Comparison of ENCODE assay signal across 21 cellular contexts in the genomic region with DNA sequence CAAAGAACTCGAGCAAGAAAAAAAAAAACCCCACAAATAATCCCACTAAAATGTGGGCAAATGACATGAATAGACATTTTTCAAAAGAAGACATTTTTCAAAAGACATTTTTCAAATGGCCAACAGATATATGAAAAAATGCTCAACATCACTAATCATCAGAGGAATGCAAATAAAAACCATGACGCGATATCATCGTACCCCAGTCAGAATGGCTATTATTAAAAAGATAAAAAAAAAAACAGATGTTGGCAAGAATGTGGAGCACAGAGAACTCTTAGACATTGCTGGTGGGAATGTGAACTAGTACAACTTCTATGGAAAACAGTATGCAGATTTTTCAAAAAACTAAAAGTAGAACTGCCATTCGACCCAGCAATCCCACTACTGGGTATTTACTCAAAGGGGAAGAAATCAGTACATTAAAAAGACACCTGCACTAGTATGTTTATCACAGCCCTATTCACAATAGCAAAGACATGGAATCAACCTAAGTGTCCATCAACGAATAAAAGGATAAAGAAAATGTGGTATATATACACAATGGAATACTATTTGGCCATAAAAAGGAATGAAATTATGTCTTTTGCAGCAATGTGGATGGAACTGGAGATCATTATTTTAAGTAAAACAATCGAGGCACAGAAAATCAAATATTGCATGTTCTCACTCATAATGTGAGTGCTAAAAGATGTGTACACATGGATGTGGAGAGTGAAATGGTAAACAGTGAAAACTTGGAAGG. TPM values are rescaled to one million over a fixed set of nuclear protein-coding genes. Genes with fewer than 3 reads are reported as not detected.
"Had no signal": no experiment of that assay in that cellular context is flagged by ENCODE, and none has a peak within 500 bp of the region (broad histone marks: within the 10 kb centered on the region; RNA-seq: fewer than 3 reads in every experiment).

No MANE protein-coding gene starts in this region.

- H3K4me3 Mint-ChIP-seq: activated naive CD8-positive, alpha-beta T cell; activated T-cell treated with anti-CD3 and anti-CD28 coated beads, Interleukin-2, amount 50 U/mL, for 72 hours; nephron progenitor cell; stimulated activated naive CD8-positive, alpha-beta T cell treated with anti-CD3 and anti-CD28 coated beads, Interleukin-15, amount 100 ng/mL, for 72 hours had no signal

- H3K9me3 ChIP-seq: body of pancreas, gastrocnemius medialis, suprapubic skin, transverse colon, uterus had no signal

- H3K4me3 ChIP-seq: body of pancreas, gastrocnemius medialis, suprapubic skin, transverse colon, uterus had no signal

- H3K27me3 Mint-ChIP-seq: stimulated activated naive CD8-positive, alpha-beta T cell treated with anti-CD3 and anti-CD28 coated beads, Interleukin-15, amount 100 ng/mL, for 72 hours had no signal

- H3K36me3 ChIP-seq: suprapubic skin, transverse colon, uterus had no signal

- H3K36me3 Mint-ChIP-seq: activated naive CD8-positive, alpha-beta T cell had no signal

- H3K27me3 ChIP-seq: body of pancreas, gastrocnemius medialis, suprapubic skin, transverse colon, uterus had no signal

- H3K27ac ChIP-seq: body of pancreas, suprapubic skin had no signal

- DNase-seq: activated CD4-positive, alpha-beta T cell treated with anti-CD3 and anti-CD28 coated beads, Interleukin-2, amount 50 U/mL, for 4 hours; activated gamma-delta T cell; activated T-cell treated with anti-CD3 and anti-CD28 coated beads, Interleukin-2, amount 50 U/mL, for 72 hours; body of pancreas; erythroblast; gastrocnemius medialis; mammary epithelial cell; midbrain; nephron progenitor cell; nucleus accumbens; stimulated activated CD4-positive, alpha-beta T cell treated with anti-CD3 and anti-CD28 coated beads, Interleukin-2, amount 100 ng/mL, for 24 hours; stimulated activated naive CD8-positive, alpha-beta T cell treated with anti-CD3 and anti-CD28 coated beads, Interleukin-15, amount 100 ng/mL, for 72 hours; transverse colon; uterus had no signal

- H3K4me1 ChIP-seq: body of pancreas had no signal

- H3K27ac Mint-ChIP-seq: activated naive CD8-positive, alpha-beta T cell; activated T-cell treated with anti-CD3 and anti-CD28 coated beads, Interleukin-2, amount 50 U/mL, for 72 hours; nephron progenitor cell; stimulated activated naive CD8-positive, alpha-beta T cell treated with anti-CD3 and anti-CD28 coated beads, Interleukin-15, amount 100 ng/mL, for 72 hours had no signal

- H3K9me3 Mint-ChIP-seq: activated T-cell treated with anti-CD3 and anti-CD28 coated beads, Interleukin-2, amount 50 U/mL, for 72 hours; nephron progenitor cell; stimulated activated naive CD8-positive, alpha-beta T cell treated with anti-CD3 and anti-CD28 coated beads, Interleukin-15, amount 100 ng/mL, for 72 hours had no signal

RNA-seq across cellular contexts. Expression of gene TAC3, which starts 26.3 kb away (rescaled TPM):
- total RNA-seq: body of pancreas; cardiac septum; gastrocnemius medialis; left lobe of liver; mammary epithelial cell; suprapubic skin; T-helper 2 cell treated with Interferon-gamma antibody and Interleukin-4, amounts not matched to agents 100 ng/mL and 5 ng/mL, for 36 hours; uterus had no signal
- polyA plus RNA-seq: keratinocyte, mammary epithelial cell had no signal

RNA-seq across cellular contexts. Expression of gene SDR9C7, which starts 55.8 kb away (rescaled TPM):
- total RNA-seq: activated CD8-positive, alpha-beta memory T cell treated with anti-CD3 and anti-CD28 coated beads for 36 hours; body of pancreas; left lobe of liver; T-helper 2 cell treated with Interferon-gamma antibody and Interleukin-4, amounts not matched to agents 100 ng/mL and 5 ng/mL, for 36 hours; transverse colon had no signal
- polyA plus RNA-seq: mammary epithelial cell had no signal

RNA-seq across cellular contexts. Expression of gene MYO1A, which starts 59.9 kb away (rescaled TPM):
- total RNA-seq: mammary epithelial cell had no signal
